Comparison of ENCODE assay signal across 23 cellular contexts in the genomic region with DNA sequence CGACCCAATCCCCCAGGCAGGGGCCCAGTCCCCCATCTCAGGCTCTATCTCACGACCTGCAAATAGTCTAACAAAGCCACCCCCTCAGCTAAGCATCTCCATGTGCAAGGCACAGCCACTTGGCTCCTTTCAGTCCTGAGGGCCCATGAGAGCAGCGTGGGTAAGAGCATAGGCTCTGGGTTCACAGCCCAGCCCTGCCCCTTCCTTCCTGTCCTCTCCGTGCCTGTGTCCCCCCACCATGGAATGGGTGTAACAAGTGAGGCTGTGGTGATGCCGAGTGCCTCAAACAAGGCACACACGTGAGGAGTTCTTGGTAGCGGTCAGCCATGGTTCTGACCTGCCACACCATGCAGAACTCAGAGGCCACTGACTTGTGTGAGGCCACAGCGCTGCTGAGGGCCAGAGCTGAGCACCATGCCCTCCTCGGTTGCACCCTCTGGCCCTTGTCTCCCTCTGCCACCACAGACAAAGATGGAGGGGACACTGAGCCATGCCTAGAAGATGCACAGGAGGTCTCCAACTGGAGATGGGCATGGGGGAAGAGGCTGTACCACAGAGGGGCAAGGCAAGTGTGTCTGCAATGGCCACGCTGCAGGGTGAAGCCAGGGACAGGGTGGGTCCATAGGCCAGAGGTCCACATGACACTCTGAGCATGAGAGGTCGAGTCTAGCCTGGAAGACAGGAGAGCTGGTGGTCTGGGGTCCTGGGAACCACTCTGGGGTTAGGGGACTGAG.
"Had no signal": no experiment of that assay in that cellular context is flagged by ENCODE, and none has a peak within 500 bp of the region (broad histone marks: within the 10 kb centered on the region; RNA-seq: fewer than 3 reads in every experiment).

No MANE protein-coding gene starts in this region.

- DNase-seq: activated B cell treated with CpG ODN at 0.5 μM for 24 hours; activated CD4-positive, alpha-beta T cell treated with anti-CD3 and anti-CD28 coated beads for 36 hours; activated gamma-delta T cell; activated naive CD8-positive, alpha-beta T cell treated with anti-CD3 and anti-CD28 coated beads for 36 hours; activated T-cell treated with anti-CD3 and anti-CD28 coated beads, Interleukin-2, amount 50 U/mL, for 4 hours; amniotic stem cell; colonic mucosa; dorsolateral prefrontal cortex; endodermal cell; esophagus squamous epithelium; gastrocnemius medialis; lower lobe of right lung; mesendoderm; mucosa of descending colon; stimulated activated CD4-positive, alpha-beta T cell treated with anti-CD3 and anti-CD28 coated beads, Interleukin-4, amount 100 ng/mL, for 24 hours; stimulated activated naive CD8-positive, alpha-beta T cell treated with anti-CD3 and anti-CD28 coated beads, Interleukin-15, amount 100 ng/mL, for 72 hours had no signal

- H3K4me1 Mint-ChIP-seq: activated B cell treated with CpG ODN at 0.5 μM for 24 hours, endodermal cell had no signal

- H3K27me3 Mint-ChIP-seq: activated B cell treated with CpG ODN at 0.5 μM for 24 hours; activated CD4-positive, alpha-beta T cell treated with anti-CD3 and anti-CD28 coated beads for 36 hours; activated naive CD8-positive, alpha-beta T cell treated with anti-CD3 and anti-CD28 coated beads for 36 hours; stimulated activated naive CD8-positive, alpha-beta T cell treated with anti-CD3 and anti-CD28 coated beads, Interleukin-15, amount 100 ng/mL, for 72 hours had no signal

- H3K27ac ChIP-seq: breast epithelium, colonic mucosa, dorsolateral prefrontal cortex, esophagus squamous epithelium, gastrocnemius medialis, lower lobe of right lung, parathyroid adenoma, suprapubic skin, tibial nerve had no signal

- FAIRE-seq: keratinocyte had no signal

- H3K4me3 ChIP-seq: breast epithelium, colonic mucosa, dorsolateral prefrontal cortex, esophagus squamous epithelium, gastrocnemius medialis, lower lobe of right lung, mucosa of descending colon, suprapubic skin, tibial nerve had no signal

- H3K36me3 ChIP-seq: breast epithelium, colonic mucosa, gastrocnemius medialis had no signal

- H3K4me3 Mint-ChIP-seq: activated B cell treated with CpG ODN at 0.5 μM for 24 hours; activated CD4-positive, alpha-beta T cell treated with anti-CD3 and anti-CD28 coated beads for 36 hours; activated naive CD8-positive, alpha-beta T cell treated with anti-CD3 and anti-CD28 coated beads for 36 hours; activated T-cell treated with anti-CD3 and anti-CD28 coated beads, Interleukin-2, amount 50 U/mL, for 4 hours; endodermal cell; stimulated activated naive CD8-positive, alpha-beta T cell treated with anti-CD3 and anti-CD28 coated beads, Interleukin-15, amount 100 ng/mL, for 72 hours; T-helper 1 cell treated with Interleukin-12 subunit alpha and Interleukin-12 subunit beta and Interleukin-4 antibody, amounts not matched to agents 30 μg/mL and 1 μg/mL, for 36 hours had no signal

- H2AFZ ChIP-seq: parathyroid adenoma had no signal

- H3K27me3 ChIP-seq: breast epithelium, colonic mucosa, dorsolateral prefrontal cortex, esophagus squamous epithelium, gastrocnemius medialis, suprapubic skin, tibial nerve had no signal

- ATAC-seq: activated CD4-positive, alpha-beta T cell treated with anti-CD3 and anti-CD28 coated beads for 36 hours; activated T-cell treated with anti-CD3 and anti-CD28 coated beads, Interleukin-2, amount 50 U/mL, for 4 hours; gastrocnemius medialis; lower lobe of right lung; mucosa of descending colon; right cardiac atrium; stimulated activated naive CD8-positive, alpha-beta T cell treated with anti-CD3 and anti-CD28 coated beads, Interleukin-15, amount 100 ng/mL, for 72 hours had no signal

- H3K9me3 ChIP-seq: breast epithelium, colonic mucosa, esophagus squamous epithelium, gastrocnemius medialis, lower lobe of right lung, mucosa of descending colon, suprapubic skin, tibial nerve had no signal

- H3K9me3 Mint-ChIP-seq: activated B cell treated with CpG ODN at 0.5 μM for 24 hours; activated naive CD8-positive, alpha-beta T cell treated with anti-CD3 and anti-CD28 coated beads for 36 hours; activated T-cell treated with anti-CD3 and anti-CD28 coated beads, Interleukin-2, amount 50 U/mL, for 4 hours; endodermal cell; stimulated activated naive CD8-positive, alpha-beta T cell treated with anti-CD3 and anti-CD28 coated beads, Interleukin-15, amount 100 ng/mL, for 72 hours; T-helper 1 cell treated with Interleukin-12 subunit alpha and Interleukin-12 subunit beta and Interleukin-4 antibody, amounts not matched to agents 30 μg/mL and 1 μg/mL, for 36 hours had no signal

- H3K9ac ChIP-seq: parathyroid adenoma had no signal

- H3K27ac Mint-ChIP-seq: activated B cell treated with CpG ODN at 0.5 μM for 24 hours; activated CD4-positive, alpha-beta T cell treated with anti-CD3 and anti-CD28 coated beads for 36 hours; activated naive CD8-positive, alpha-beta T cell treated with anti-CD3 and anti-CD28 coated beads for 36 hours; endodermal cell; T-helper 1 cell treated with Interleukin-12 subunit alpha and Interleukin-12 subunit beta and Interleukin-4 antibody, amounts not matched to agents 30 μg/mL and 1 μg/mL, for 36 hours had no signal

- H3K4me1 ChIP-seq: breast epithelium, colonic mucosa had no signal
